Comparison of ENCODE assay signal across 13 cellular contexts in genomic region chr4:183422962-183423653, GRCh38. TPM values are rescaled to one million over a fixed set of nuclear protein-coding genes. Genes with fewer than 3 reads are reported as not detected.
DNase-seq lines count a peak whose midpoint lies in the region; ATAC-seq and TF ChIP-seq lines count a peak whose summit lies in the region.
"Had no signal": no experiment of that assay in that cellular context is flagged by ENCODE, and none has a peak within 500 bp of the region (broad histone marks: within the 10 kb centered on the region; RNA-seq: fewer than 3 reads in every experiment).

No MANE protein-coding gene starts in this region.

- H3K36me3 ChIP-seq in GM23338 (ENCODE audit: insufficient read depth): no peaks in the 10 kb centered on the region
- H3K36me3 ChIP-seq in MG63: no peaks in the 10 kb centered on the region
- H3K36me3 ChIP-seq in mesenchymal stem cell (ENCODE audit: control insufficient read depth in 1 of 2, insufficient read depth in 2 of 2, low read depth in 1 of 2, low read length in 2 of 2): no peaks in the 10 kb centered on the region
- no peaks in the 10 kb centered on the region for H3K36me3 ChIP-seq in upper lobe of left lung
- H3K36me3 ChIP-seq: cardiac muscle cell, esophagus muscularis mucosa, thoracic aorta had no signal

- H3K27ac Mint-ChIP-seq in GM23338: no peak overlapping the region
- no peak overlapping the region for H3K27ac Mint-ChIP-seq in natural killer cell
- H3K27ac Mint-ChIP-seq: T-helper 2 cell treated with Interferon-gamma antibody and Interleukin-4, amounts not matched to agents 5 μg/mL and 100 μg/mL, for 36 hours had no signal

- peaks cover 4% of the 10 kb centered on the region for H3K4me1 Mint-ChIP-seq in GM23338
- H3K4me1 Mint-ChIP-seq in natural killer cell: no peaks in the 10 kb centered on the region

- no peak overlapping the region for H2BK15ac ChIP-seq in mesenchymal stem cell (ENCODE audit: low read depth, poor library complexity, severe bottlenecking)

- H3K79me1 ChIP-seq in mesenchymal stem cell (replicated peaks; ENCODE audit: low read length, poor library complexity, severe bottlenecking): no peaks in the 10 kb centered on the region

- H3K9me3 ChIP-seq in MG63 (no peaks in the 10 kb centered on the region), mesenchymal stem cell (ENCODE audit: control insufficient read depth, low read length) (no peaks in the 10 kb centered on the region), upper lobe of left lung (no peaks in the 10 kb centered on the region)
- H3K9me3 ChIP-seq: Caco-2, esophagus muscularis mucosa, thoracic aorta had no signal

- peak overlapping the region; percentile 78 for H2AK5ac ChIP-seq in mesenchymal stem cell (ENCODE audit: low read length, severe bottlenecking)

- H4K91ac ChIP-seq in mesenchymal stem cell (ENCODE audit: low read length): no peak overlapping the region

- no peak overlapping the region for H3K4me3 ChIP-seq in GM23338
- H3K4me3 ChIP-seq in MG63: no peak overlapping the region
- no peak overlapping the region for H3K4me3 ChIP-seq in mesenchymal stem cell (ENCODE audit: insufficient read depth in 1 of 2, low read depth in 1 of 2, low read length in 2 of 2)
- H3K4me3 ChIP-seq in upper lobe of left lung: no peak overlapping the region
- H3K4me3 ChIP-seq: cardiac muscle cell, esophagus muscularis mucosa, thoracic aorta had no signal

- no peak overlapping the region for H3K4me3 Mint-ChIP-seq in GM23338
- no peak overlapping the region for H3K4me3 Mint-ChIP-seq in natural killer cell
- H3K4me3 Mint-ChIP-seq: T-helper 2 cell treated with Interferon-gamma antibody and Interleukin-4, amounts not matched to agents 5 μg/mL and 100 μg/mL, for 36 hours had no signal

- H3K27me3 Mint-ChIP-seq in GM23338 (ENCODE audit: insufficient read depth, low read depth, poor library complexity): peaks cover 3% of the 10 kb centered on the region
- H3K27me3 Mint-ChIP-seq in natural killer cell (ENCODE audit: low read depth in 2 of 2): peaks cover 0 to 2% of the 10 kb centered on the region in 2 donors

- H3F3A ChIP-seq in GM23338 (replicated peaks; ENCODE audit: low read depth): no peaks in the 10 kb centered on the region

- no peaks in the 10 kb centered on the region; the same call in 2 of the 3 replicates for H3K9me3 Mint-ChIP-seq in GM23338
- H3K9me3 Mint-ChIP-seq in natural killer cell: no peaks in the 10 kb centered on the region
- H3K9me3 Mint-ChIP-seq: T-helper 2 cell treated with Interferon-gamma antibody and Interleukin-4, amounts not matched to agents 5 μg/mL and 100 μg/mL, for 36 hours had no signal

- H2AFZ ChIP-seq in GM23338 (no peak overlapping the region), mesenchymal stem cell (ENCODE audit: low read depth, low read length) (no peak overlapping the region)

- H3K27me3 ChIP-seq in GM23338 (ENCODE audit: insufficient read depth) (no peaks in the 10 kb centered on the region), MG63 (no peaks in the 10 kb centered on the region), mesenchymal stem cell (ENCODE audit: control insufficient read depth in 1 of 2, insufficient read depth in 1 of 2, low read length in 2 of 2) (no peaks in the 10 kb centered on the region), upper lobe of left lung (no peaks in the 10 kb centered on the region)
- H3K27me3 ChIP-seq: cardiac muscle cell, esophagus muscularis mucosa had no signal

- no peak for TF ChIP-seq POLR2A in upper lobe of left lung (IDR thresholded peaks at IDR 0.05)

- no peaks in the 10 kb centered on the region for H3K4me1 ChIP-seq in GM23338 (ENCODE audit: insufficient read depth)
- H3K4me1 ChIP-seq in mesenchymal stem cell (ENCODE audit: control insufficient read depth, insufficient read depth, low read depth, low read length): peaks cover 17% of the 10 kb centered on the region
- peaks cover 0 to 5% (median 4%) of the 10 kb centered on the region in 4 donors for H3K4me1 ChIP-seq in upper lobe of left lung
- H3K4me1 ChIP-seq: Caco-2, esophagus muscularis mucosa had no signal

- H2BK5ac ChIP-seq in mesenchymal stem cell (ENCODE audit: low read depth, low read length, poor library complexity, severe bottlenecking): peak overlapping the region; percentile 53

- TF ChIP-seq CTCF in GM23338 (conservative IDR thresholded peaks at IDR 0.05; ENCODE audit: low read depth in 2 of 2) (0 out of 4 replicates have a peak, but pooled peaks of 1 of the 2 experiments have one; percentile 8), natural killer cell (IDR thresholded peaks at IDR 0.05) (no peak), upper lobe of left lung (IDR thresholded peaks at IDR 0.05) (no peak)

- peak overlapping the region in 1 of 2 experiments; percentile 26 for H3K14ac ChIP-seq in mesenchymal stem cell (ENCODE audit: low read length in 2 of 2)

- no peak overlapping the region for H3K18ac ChIP-seq in mesenchymal stem cell (ENCODE audit: low read depth in 1 of 2, low read length in 2 of 2)

- H3K9ac ChIP-seq in mesenchymal stem cell (ENCODE audit: low read length): no peak overlapping the region

- 93% methylated on average over 4 of the region's 9 CpGs for WGBS in mesenchymal stem cell
- WGBS in upper lobe of left lung, 2 donors: 80 to 82% methylated on average over 9 of the region's 9 CpGs

- H2BK120ac ChIP-seq in mesenchymal stem cell (ENCODE audit: low read depth, low read length): no peak overlapping the region

- H4K20me1 ChIP-seq in GM23338 (replicated peaks; ENCODE audit: insufficient read depth): no peaks in the 10 kb centered on the region

- no peak overlapping the region for H4K8ac ChIP-seq in mesenchymal stem cell (ENCODE audit: low read length)

- no peaks in the 10 kb centered on the region for H3K36me3 Mint-ChIP-seq in GM23338 (ENCODE audit: low read depth)
- no peaks in the 10 kb centered on the region for H3K36me3 Mint-ChIP-seq in natural killer cell

- H3K9me2 ChIP-seq in GM23338 (ENCODE audit: insufficient read depth): no peaks in the 10 kb centered on the region

- DNase-seq in GM23338 (ENCODE audit: low spot score) (no peak), MG63 (peak; percentile 9), dedifferentiated amniotic fluid mesenchymal stem cell (ENCODE audit: extremely low spot score) (peak; percentile 31), mesenchymal stem cell (peak; percentile 26), natural killer cell (no peak), upper lobe of left lung (no peak), nucleus accumbens (lab: John Stamatoyannopoulos, UW) (no peak)
- DNase-seq: activated gamma-delta T cell, Caco-2 had no signal

- H3K27ac ChIP-seq in GM23338 (ENCODE audit: low read depth) (no peak overlapping the region), mesenchymal stem cell (ENCODE audit: low read length, poor library complexity, severe bottlenecking) (peak overlapping the region; percentile 52), upper lobe of left lung (peak overlapping the region in 1 of 4 donors; percentile 19)
- H3K27ac ChIP-seq: cardiac muscle cell, esophagus muscularis mucosa, thoracic aorta had no signal

- no peak overlapping the region for H3K4ac ChIP-seq in mesenchymal stem cell (ENCODE audit: low read depth in 1 of 2, low read length in 2 of 2)

- peak; percentile 49; the same call in 2 of the 3 replicates for ATAC-seq in GM23338
- no peak for ATAC-seq in natural killer cell
- no peak for ATAC-seq in upper lobe of left lung (ENCODE audit: low FRiP score in 2 of 2)

- H3K79me2 ChIP-seq in GM23338 (replicated peaks; ENCODE audit: insufficient read depth): no peaks in the 10 kb centered on the region

- H3K4me2 ChIP-seq in GM23338 (no peak overlapping the region), mesenchymal stem cell (ENCODE audit: low read length, poor library complexity, severe bottlenecking) (no peak overlapping the region)

- intact Hi-C loops in natural killer cell (cut with micrococcal nuclease): no loop called here

- H3K23ac ChIP-seq in mesenchymal stem cell (ENCODE audit: low read length in 2 of 2): no peak overlapping the region

- H2BK12ac ChIP-seq in mesenchymal stem cell (ENCODE audit: low read length in 2 of 2): no peak overlapping the region

- no peak for TF ChIP-seq EP300 in upper lobe of left lung (IDR thresholded peaks at IDR 0.05)

TF ChIP-seq in GM23338, 12 proteins besides CTCF, POLR2A, EP300 and RAD21:
- no peak for TF ChIP-seq NANOG (IDR thresholded peaks at IDR 0.05; ENCODE audit: borderline replicate concordance)

RNA-seq across cellular contexts. Expression of gene CDKN2AIP, which starts 21.3 kb away (rescaled TPM):
- total RNA-seq in GM23338 (2014; rRNA removed; shearing (Covaris generic)): 22.4 and 27.2 TPM in 2 replicates
- 12.9 and 15.2 TPM in 2 replicates for polyA plus RNA-seq in GM23338 (2016; fragmentation: Nextera tagmentation; extraction: Ambion mirVana)
- total RNA-seq in MG63 (2014; rRNA removed; shearing (Covaris generic); ENCODE audit: low replicate concordance): 14.4 and 15.1 TPM in 2 replicates
- 6.7 TPM for polyA plus RNA-seq in mesenchymal stem cell (2013, experiment 1 of 2)
- polyA plus RNA-seq in mesenchymal stem cell (2013, experiment 2 of 2): 7.0 TPM
- total RNA-seq in natural killer cell (10 to 100 TPM; 24.2 to 27.3 (median 25.7) TPM), upper lobe of left lung (10 to 100 TPM in 5 of 6 donors, 1 to 10 TPM in 1; 7.8 to 25.7 (median 15.6) TPM)

Comparison
In these comparisons a context has a peak if more than half of its experiments do, and no peak if none do; other contexts are left out.
1. DNase-seq: peak in MG63 (single experiment), dedifferentiated amniotic fluid mesenchymal stem cell (single experiment) and mesenchymal stem cell (single experiment); none in GM23338 (single experiment), natural killer cell (single experiment), upper lobe of left lung (0 of 2) and nucleus accumbens (0 of 56).